ENCODE assay signal across 12 cellular contexts in the genomic region with DNA sequence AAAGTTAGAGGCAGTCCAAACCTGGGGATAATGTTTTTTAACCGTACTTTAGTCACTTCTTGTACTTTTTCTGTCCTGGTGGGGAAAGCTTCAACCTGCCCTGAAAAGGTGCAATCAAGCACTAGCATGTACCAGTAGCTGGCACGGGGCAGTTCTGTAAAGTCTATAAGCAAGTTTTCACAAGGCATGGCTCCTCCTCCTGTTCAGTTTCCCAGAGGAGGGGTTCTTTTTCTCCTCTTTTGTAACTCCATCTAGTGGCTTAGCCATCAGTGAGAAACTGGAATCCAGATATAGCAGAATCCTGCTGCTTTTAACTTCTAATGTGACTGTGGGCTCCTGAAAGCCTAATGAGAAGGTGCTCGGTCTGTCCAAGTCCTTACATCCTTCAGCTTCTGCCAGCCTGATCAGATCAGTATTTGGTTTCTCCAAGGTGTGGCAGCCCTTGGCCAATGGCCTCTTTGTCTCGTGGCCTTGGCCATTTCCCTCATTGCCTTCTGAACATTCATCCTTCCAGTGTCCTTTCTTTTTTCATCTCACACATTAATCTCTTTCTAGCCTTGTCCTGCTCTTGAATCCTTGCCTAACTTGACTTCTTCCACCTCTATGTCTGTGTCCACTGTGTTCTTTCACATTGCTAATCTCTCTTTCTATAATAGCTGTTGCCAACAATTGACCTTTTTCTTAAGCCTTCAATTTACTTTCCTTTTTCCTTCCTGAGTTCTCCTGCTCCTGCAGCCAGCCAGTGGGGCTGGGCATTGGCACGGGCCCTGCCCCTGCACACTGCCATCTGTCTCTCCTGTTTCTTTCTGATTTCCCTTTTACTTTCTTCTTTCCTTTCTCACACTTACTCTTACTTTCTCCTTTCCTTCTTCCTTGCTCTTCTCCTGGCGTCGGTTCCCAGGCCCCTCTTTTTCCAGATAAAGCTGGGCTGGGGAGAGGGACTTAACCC.
DNase-seq lines count a peak whose midpoint lies in the region; ATAC-seq and TF ChIP-seq lines count a peak whose summit lies in the region.
"Had no signal": no experiment of that assay in that cellular context is flagged by ENCODE, and none has a peak within 500 bp of the region (broad histone marks: within the 10 kb centered on the region; RNA-seq: fewer than 3 reads in every experiment).

No MANE protein-coding gene starts in this region.

- no peak overlapping the region for H4K91ac ChIP-seq in mesenchymal stem cell (ENCODE audit: low read length)

- H2AFZ ChIP-seq in ACC112 (ENCODE audit: low read length, unreplicated experiment): peak overlapping the region; percentile 73
- no peak overlapping the region for H2AFZ ChIP-seq in mesenchymal stem cell (ENCODE audit: low read depth, low read length)

- CTCF ChIA-PET in activated CD4-positive, alpha-beta memory T cell treated with anti-CD3 and anti-CD28 coated beads, Interleukin-2, amount 10 ng/mL, durations not matched to agents 7 days and 5 days (lab: Charles Lee): no interaction called here

- H3K14ac ChIP-seq in mesenchymal stem cell (ENCODE audit: low read length in 2 of 2): no peak overlapping the region

- no peak overlapping the region for H2BK15ac ChIP-seq in mesenchymal stem cell (ENCODE audit: low read depth, poor library complexity, severe bottlenecking)

- H3K4me1 ChIP-seq in ACC112 (ENCODE audit: control insufficient read depth, insufficient read depth, low read length, unreplicated experiment) (peaks cover 22% of the 10 kb centered on the region), mesenchymal stem cell (ENCODE audit: control insufficient read depth, insufficient read depth, low read depth, low read length) (peaks cover 11% of the 10 kb centered on the region)

- peak overlapping the region; percentile 77 for H3K4me3 ChIP-seq in ACC112 (ENCODE audit: low read depth, low read length)
- H3K4me3 ChIP-seq in cardiac fibroblast (replicated peaks in 1 of 2; ENCODE audit: low read depth in 2 of 2, low read length in 2 of 2): peak overlapping the region in 1 of 2 donors; percentile 56
- H3K4me3 ChIP-seq in mesenchymal stem cell (ENCODE audit: insufficient read depth in 1 of 2, low read depth in 1 of 2, low read length in 2 of 2): peak overlapping the region in 1 of 2 experiments; percentile 81

- H3K27ac Mint-ChIP-seq in activated CD4-positive, alpha-beta memory T cell treated with anti-CD3 and anti-CD28 coated beads, Interleukin-2, amount 10 ng/mL, durations not matched to agents 7 days and 5 days: no peak overlapping the region
- H3K27ac Mint-ChIP-seq: activated naive CD4-positive, alpha-beta T cell treated with anti-CD3 and anti-CD28 coated beads, Interleukin-2, amount 10 ng/mL, durations not matched to agents 7 days and 5 days had no signal

- no peak for ATAC-seq in GM18858 (IDR thresholded peaks at IDR 0.05; ENCODE audit: unreplicated experiment)
- ATAC-seq in left lobe of liver: no peak

- H3K9me3 Mint-ChIP-seq in activated CD4-positive, alpha-beta memory T cell treated with anti-CD3 and anti-CD28 coated beads, Interleukin-2, amount 10 ng/mL, durations not matched to agents 7 days and 5 days: no peaks in the 10 kb centered on the region
- H3K9me3 Mint-ChIP-seq: activated naive CD4-positive, alpha-beta T cell treated with anti-CD3 and anti-CD28 coated beads, Interleukin-2, amount 10 ng/mL, durations not matched to agents 7 days and 5 days had no signal

- no peak overlapping the region for H2BK5ac ChIP-seq in mesenchymal stem cell (ENCODE audit: low read depth, low read length, poor library complexity, severe bottlenecking)

- H3K4me3 Mint-ChIP-seq in activated CD4-positive, alpha-beta memory T cell treated with anti-CD3 and anti-CD28 coated beads, Interleukin-2, amount 10 ng/mL, durations not matched to agents 7 days and 5 days: no peak overlapping the region
- H3K4me3 Mint-ChIP-seq: activated naive CD4-positive, alpha-beta T cell treated with anti-CD3 and anti-CD28 coated beads, Interleukin-2, amount 10 ng/mL, durations not matched to agents 7 days and 5 days had no signal

- no peak overlapping the region for H3K18ac ChIP-seq in mesenchymal stem cell (ENCODE audit: low read depth in 1 of 2, low read length in 2 of 2)

- H3K27me3 Mint-ChIP-seq in activated CD4-positive, alpha-beta memory T cell treated with anti-CD3 and anti-CD28 coated beads, Interleukin-2, amount 10 ng/mL, durations not matched to agents 7 days and 5 days: no peaks in the 10 kb centered on the region

- H3K4ac ChIP-seq in mesenchymal stem cell (ENCODE audit: low read depth in 1 of 2, low read length in 2 of 2): no peak overlapping the region

- 51% methylated on average over 7 of the region's 7 CpGs for WGBS in mesenchymal stem cell

- no peak overlapping the region for H2BK120ac ChIP-seq in mesenchymal stem cell (ENCODE audit: low read depth, low read length)

- DNase-seq in HT-29 (ENCODE audit: low spot score): peak; percentile 30
- DNase-seq in cardiac fibroblast (ENCODE audit: low read depth in 2 of 2): peak; percentile 39 to 43
- DNase-seq in mesenchymal stem cell: peak; percentile 10
- DNase-seq in activated CD4-positive, alpha-beta memory T cell treated with anti-CD3 and anti-CD28 coated beads, Interleukin-2, amount 10 ng/mL, durations not matched to agents 7 days and 5 days: no peak
- DNase-seq in central memory CD4-positive, alpha-beta T cell: no peak
- no peak for DNase-seq in left lobe of liver (ENCODE audit: low spot score)
- DNase-seq: NCI-H187 treated with DMSO at 0.1 percent for 48 hours; stimulated activated naive CD4-positive, alpha-beta T cell treated with Interleukin-2 at 50 U/mL for 16 hours had no signal

- H3K79me1 ChIP-seq in mesenchymal stem cell (replicated peaks; ENCODE audit: low read length, poor library complexity, severe bottlenecking): no peaks in the 10 kb centered on the region

- no peak overlapping the region for H4K8ac ChIP-seq in mesenchymal stem cell (ENCODE audit: low read length)

- H3K79me2 ChIP-seq in ACC112 (ENCODE audit: control insufficient read depth, insufficient read depth, low read length, unreplicated experiment): no peaks in the 10 kb centered on the region

- peak; percentile 20 for TF ChIP-seq CTCF in cardiac fibroblast (IDR thresholded peaks at IDR 0.05; ENCODE audit: low read depth, low read length)

- no peak overlapping the region for H3K4me2 ChIP-seq in mesenchymal stem cell (ENCODE audit: low read length, poor library complexity, severe bottlenecking)

- H3K27me3 ChIP-seq in ACC112 (ENCODE audit: insufficient read depth, low read length) (no peaks in the 10 kb centered on the region), mesenchymal stem cell (ENCODE audit: control insufficient read depth in 1 of 2, insufficient read depth in 1 of 2, low read length in 2 of 2) (no peaks in the 10 kb centered on the region)

- no peaks in the 10 kb centered on the region for H3K9me3 ChIP-seq in mesenchymal stem cell (ENCODE audit: control insufficient read depth, low read length)

- no peak overlapping the region for H2BK12ac ChIP-seq in mesenchymal stem cell (ENCODE audit: low read length in 2 of 2)

- no peak overlapping the region for H3K23ac ChIP-seq in mesenchymal stem cell (ENCODE audit: low read length in 2 of 2)

- H3K4me1 Mint-ChIP-seq in activated CD4-positive, alpha-beta memory T cell treated with anti-CD3 and anti-CD28 coated beads, Interleukin-2, amount 10 ng/mL, durations not matched to agents 7 days and 5 days: no peaks in the 10 kb centered on the region
- H3K4me1 Mint-ChIP-seq: activated naive CD4-positive, alpha-beta T cell treated with anti-CD3 and anti-CD28 coated beads, Interleukin-2, amount 10 ng/mL, durations not matched to agents 7 days and 5 days had no signal

- POLR2A ChIA-PET in activated CD4-positive, alpha-beta memory T cell treated with anti-CD3 and anti-CD28 coated beads, Interleukin-2, amount 10 ng/mL, durations not matched to agents 7 days and 5 days (lab: Charles Lee): no interaction called here

- H3K9ac ChIP-seq in mesenchymal stem cell (ENCODE audit: low read length): peak overlapping the region; percentile 78

- no peaks in the 10 kb centered on the region for H3K36me3 ChIP-seq in ACC112 (ENCODE audit: insufficient read depth, low read length)
- H3K36me3 ChIP-seq in mesenchymal stem cell (ENCODE audit: control insufficient read depth in 1 of 2, insufficient read depth in 2 of 2, low read depth in 1 of 2, low read length in 2 of 2): no peaks in the 10 kb centered on the region

- no peaks in the 10 kb centered on the region for H3K36me3 Mint-ChIP-seq in activated CD4-positive, alpha-beta memory T cell treated with anti-CD3 and anti-CD28 coated beads, Interleukin-2, amount 10 ng/mL, durations not matched to agents 7 days and 5 days (ENCODE audit: low read depth)
- H3K36me3 Mint-ChIP-seq: activated naive CD4-positive, alpha-beta T cell treated with anti-CD3 and anti-CD28 coated beads, Interleukin-2, amount 10 ng/mL, durations not matched to agents 7 days and 5 days had no signal

- H3K27ac ChIP-seq in ACC112 (ENCODE audit: low read depth, low read length): peak overlapping the region; percentile 11; the same call in 1 of the 2 replicates
- H3K27ac ChIP-seq in mesenchymal stem cell (ENCODE audit: low read length, poor library complexity, severe bottlenecking): peak overlapping the region; percentile 32
- H3K27ac ChIP-seq: C4-2B had no signal

- no peak overlapping the region for H2AK5ac ChIP-seq in mesenchymal stem cell (ENCODE audit: low read length, severe bottlenecking)

Comparison
In these comparisons a context has a peak if more than half of its experiments do, and no peak if none do; other contexts are left out.
1. DNase-seq: peak in HT-29 (single experiment), cardiac fibroblast (2 of 2) and mesenchymal stem cell (single experiment); none in activated CD4-positive, alpha-beta memory T cell treated with anti-CD3 and anti-CD28 coated beads, Interleukin-2, amount 10 ng/mL, durations not matched to agents 7 days and 5 days (single experiment), central memory CD4-positive, alpha-beta T cell (single experiment) and left lobe of liver (single experiment).